9 cellular contexts compared by ENCODE assay signal in genomic region chr10:2619472-2619871, GRCh38.
DNase-seq lines count a peak whose midpoint lies in the region; TF ChIP-seq lines count a peak whose summit lies in the region.
"Had no signal": no experiment of that assay in that cellular context is flagged by ENCODE, and none has a peak within 500 bp of the region (broad histone marks: within the 10 kb centered on the region; RNA-seq: fewer than 3 reads in every experiment).

No MANE protein-coding gene starts in this region.

- peak; percentile 37 for DNase-seq in NCI-H146 (lab: John Stamatoyannopoulos, UW)
- DNase-seq in NCI-H146 treated with DMSO at 0.1 percent for 48 hours (lab: John Stamatoyannopoulos, UW; ENCODE audit: unreplicated experiment), result no peak
- DNase-seq in NCI-H1092 (lab: John Stamatoyannopoulos, UW), result peak; percentile 71
- peak; percentile 12 to 42 for DNase-seq in SJCRH30
- no peak for DNase-seq in activated CD4-positive, alpha-beta T cell treated with anti-CD3 and anti-CD28 coated beads, Interleukin-2, amount 50 U/mL, for 1 hour
- no peak for DNase-seq in GM19240 (ENCODE audit: insufficient read length, low spot score)
- DNase-seq in ovary, result no peak

- no peak overlapping the region for H3K27ac Mint-ChIP-seq in nephron

- no peak for TF ChIP-seq EP300 in ovary (IDR thresholded peaks at IDR 0.05)

- no peak overlapping the region for H3K4me3 ChIP-seq in SJCRH30
- H3K4me3 ChIP-seq in ovary, result no peak overlapping the region

- H3K4me1 ChIP-seq in SJCRH30 (no peaks in the 10 kb centered on the region), ovary (ENCODE audit: insufficient read depth) (no peaks in the 10 kb centered on the region)

- H3K27me3 Mint-ChIP-seq in nephron (ENCODE audit: low read depth), result peaks cover 10% of the 10 kb centered on the region
- H3K27me3 Mint-ChIP-seq: central memory CD8-positive, alpha-beta T cell had no signal

- no peak overlapping the region for H3K27ac ChIP-seq in SJCRH30
- no peak overlapping the region for H3K27ac ChIP-seq in ovary

- peak; percentile 43 to 62 (median 45) for TF ChIP-seq CTCF in nephron (IDR thresholded peaks at IDR 0.05; ENCODE audit: unreplicated experiment in 3 of 3)
- no peak for TF ChIP-seq CTCF in ovary (IDR thresholded peaks at IDR 0.05)

- H3K4me3 Mint-ChIP-seq in nephron, result no peak overlapping the region
- H3K4me3 Mint-ChIP-seq: central memory CD8-positive, alpha-beta T cell had no signal

- no peaks in the 10 kb centered on the region for H3K9me3 Mint-ChIP-seq in nephron
- H3K9me3 Mint-ChIP-seq: central memory CD8-positive, alpha-beta T cell had no signal

- H3K36me3 Mint-ChIP-seq in nephron (ENCODE audit: low read depth), result no peaks in the 10 kb centered on the region

- intact Hi-C loops in ovary (cut with DNase I), result no loop called here

- H3K36me3 ChIP-seq in SJCRH30, result no peaks in the 10 kb centered on the region
- no peaks in the 10 kb centered on the region for H3K36me3 ChIP-seq in ovary

- no peaks in the 10 kb centered on the region for H3K9me3 ChIP-seq in SJCRH30 (replicated peaks)
- no peaks in the 10 kb centered on the region for H3K9me3 ChIP-seq in ovary

- H3K27me3 ChIP-seq in SJCRH30 (no peaks in the 10 kb centered on the region), ovary (no peaks in the 10 kb centered on the region)

- H3K4me1 Mint-ChIP-seq in nephron, result peaks cover 12% of the 10 kb centered on the region
- H3K4me1 Mint-ChIP-seq: central memory CD8-positive, alpha-beta T cell had no signal

- no peak for TF ChIP-seq POLR2A in ovary (IDR thresholded peaks at IDR 0.05)

- WGBS in ovary, 3 donors, result 40 to 41% (median 41%) methylated on average over 4 of the region's 4 CpGs

Comparison
In these comparisons a context has a peak if more than half of its experiments do, and no peak if none do; other contexts are left out.
1. DNase-seq: peak in NCI-H146 (single experiment), NCI-H1092 (single experiment) and SJCRH30 (2 of 2); none in NCI-H146 treated with DMSO at 0.1 percent for 48 hours (single experiment), activated CD4-positive, alpha-beta T cell treated with anti-CD3 and anti-CD28 coated beads, Interleukin-2, amount 50 U/mL, for 1 hour (single experiment), GM19240 (single experiment) and ovary (0 of 5).
2. CTCF ChIP-seq: peak in nephron (3 of 3); none in ovary (0 of 3).